7 cellular contexts compared by ENCODE assay signal in the genomic region with DNA sequence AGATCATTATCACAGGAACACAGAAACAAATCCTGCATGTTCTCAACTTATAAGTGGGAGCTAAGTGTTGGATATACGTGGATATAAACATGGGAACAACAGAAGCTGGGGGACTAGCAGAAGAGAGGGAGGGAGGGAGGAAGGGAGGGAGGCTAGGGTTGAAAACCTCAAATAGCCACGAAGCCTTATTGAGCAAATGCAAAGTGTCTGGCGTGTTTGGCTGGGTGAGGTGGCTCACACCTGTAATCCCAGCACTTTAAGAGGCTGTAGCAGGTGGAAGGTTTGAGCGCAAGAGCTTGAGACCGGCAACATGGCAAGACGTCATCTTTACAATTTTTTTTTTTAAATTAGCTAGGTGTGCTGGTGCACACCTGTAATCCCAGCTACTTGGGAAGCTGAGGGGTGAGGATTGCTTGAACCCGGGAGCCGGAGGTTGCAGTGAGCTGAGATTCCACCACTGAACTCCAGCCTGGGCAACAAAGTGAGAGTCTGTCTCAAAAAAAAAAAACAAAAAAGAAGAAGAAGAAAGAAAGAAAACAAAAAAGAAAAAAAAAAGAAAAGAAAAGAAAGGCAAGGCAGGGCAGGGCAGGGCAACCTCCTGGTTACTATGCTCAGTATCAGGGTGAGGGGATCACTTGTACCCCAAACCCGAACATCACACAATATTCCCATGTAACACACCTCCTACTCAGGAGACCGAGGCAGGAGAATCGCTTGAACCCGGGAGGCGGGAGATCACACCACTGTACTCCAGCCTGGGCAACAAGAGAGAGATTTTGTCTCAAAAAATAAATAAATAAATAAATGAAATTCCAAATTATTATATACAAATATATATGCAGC.
DNase-seq lines count a peak whose midpoint lies in the region; ATAC-seq, FAIRE-seq and TF ChIP-seq lines count a peak whose summit lies in the region.
"Not testable (repeated sequence)": the region's sequence is repeated elsewhere in the genome, so short reads cannot be mapped to it uniquely, and the experiment has no call there.

No MANE protein-coding gene starts in this region.

- H2AFZ ChIP-seq in GM23338; HepG2 (ENCODE audit: low read length): not testable (repeated sequence)

- H3K4me1 ChIP-seq in GM23338 (ENCODE audit: insufficient read depth); right cardiac atrium (ENCODE audit: control insufficient read depth, insufficient read depth, low read length); HepG2 (ENCODE audit: insufficient read depth, low read length); psoas muscle; upper lobe of right lung: not testable (repeated sequence)

- peaks cover 61% of the 10 kb centered on the region for H3K27me3 Mint-ChIP-seq in GM23338 (ENCODE audit: insufficient read depth, low read depth, poor library complexity)
- not testable (repeated sequence) for H3K27me3 Mint-ChIP-seq in activated CD8-positive, alpha-beta T cell treated with anti-CD3 and anti-CD28 coated beads, Interleukin-2, amount 10 ng/mL, durations not matched to agents 7 days and 5 days (ENCODE audit: low read depth)

- H3K9me3 Mint-ChIP-seq in GM23338 = peaks cover 100% of the 10 kb centered on the region
- peaks cover 68% of the 10 kb centered on the region for H3K9me3 Mint-ChIP-seq in activated CD8-positive, alpha-beta T cell treated with anti-CD3 and anti-CD28 coated beads, Interleukin-2, amount 10 ng/mL, durations not matched to agents 7 days and 5 days (ENCODE audit: insufficient read depth)

- BruUV-seq in HepG2 (replicated peaks; lab: Mats Ljungman, UMichigan) = not testable (repeated sequence)

- not testable (repeated sequence) for H4K20me1 ChIP-seq in GM23338 (replicated peaks; ENCODE audit: insufficient read depth); HepG2 (ENCODE audit: insufficient read depth, low read length)

- POLR2A ChIA-PET in activated CD8-positive, alpha-beta T cell treated with anti-CD3 and anti-CD28 coated beads, Interleukin-2, amount 10 ng/mL, durations not matched to agents 7 days and 5 days (lab: Charles Lee); HepG2 (lab: Yijun Ruan, JAX): not testable (repeated sequence)

- H3K4me1 Mint-ChIP-seq in GM23338; activated CD8-positive, alpha-beta T cell treated with anti-CD3 and anti-CD28 coated beads, Interleukin-2, amount 10 ng/mL, durations not matched to agents 7 days and 5 days (ENCODE audit: low read depth): not testable (repeated sequence)

- FAIRE-seq in HepG2 (lab: Jason Lieb, UNC) = not testable (repeated sequence)

- not testable (repeated sequence) for H3K9me2 ChIP-seq in GM23338 (ENCODE audit: insufficient read depth)

- not testable (repeated sequence) for TF ChIP-seq POLR2A in HepG2 (IDR thresholded peaks at IDR 0.05; ENCODE audit: insufficient read depth in 1 of 2, low read depth in 2 of 2, low read length in 2 of 2)

- H3K27ac ChIP-seq in GM23338 (ENCODE audit: low read depth); right cardiac atrium (ENCODE audit: low read length); HepG2 (ENCODE audit: extremely low read length, insufficient read depth, low read length); psoas muscle; upper lobe of right lung: not testable (repeated sequence)

- in situ Hi-C loops in HepG2 (cut with HindIII; ENCODE audit: extremely low pct_ligation_motif_present, low pct_unique_long_range_greater_than_20kb) = not testable (repeated sequence)

- H3K36me3 ChIP-seq in GM23338 (ENCODE audit: insufficient read depth); HepG2 (replicated peaks in 1 of 2; ENCODE audit: control insufficient read depth in 1 of 2, insufficient read depth in 2 of 2, low read length in 2 of 2); psoas muscle (ENCODE audit: insufficient read depth in 1 of 2, low read depth in 1 of 2); upper lobe of right lung: not testable (repeated sequence)

- H3K27ac Mint-ChIP-seq in GM23338; activated CD8-positive, alpha-beta T cell treated with anti-CD3 and anti-CD28 coated beads, Interleukin-2, amount 10 ng/mL, durations not matched to agents 7 days and 5 days: not testable (repeated sequence)

- intact Hi-C loops in right cardiac atrium (cut with DNase I); HepG2 (cut with micrococcal nuclease; ENCODE audit: unreplicated experiment); psoas muscle (cut with DNase I); upper lobe of right lung (cut with DNase I): not testable (repeated sequence)

- CTCF ChIA-PET in activated CD8-positive, alpha-beta T cell treated with anti-CD3 and anti-CD28 coated beads, Interleukin-2, amount 10 ng/mL, durations not matched to agents 7 days and 5 days (lab: Charles Lee); HepG2 (lab: Yijun Ruan, JAX; ENCODE audit: low intra/inter-chr PET ratio, low total read pairs): not testable (repeated sequence)

- not testable (repeated sequence) for TF ChIP-seq EP300 in HepG2 (IDR thresholded peaks at IDR 0.05; ENCODE audit: low read depth in 2 of 2, low read length in 2 of 2); HepG2 (CRISPR knock-in tag; IDR thresholded peaks at IDR 0.05; ENCODE audit: borderline replicate concordance)

- not testable (repeated sequence) for ATAC-seq in GM23338; activated CD8-positive, alpha-beta T cell treated with anti-CD3 and anti-CD28 coated beads, Interleukin-2, amount 10 ng/mL, durations not matched to agents 7 days and 5 days
- ATAC-seq in esophagus mucosa (peak; percentile 33), right cardiac atrium (peak; percentile 15 to 22), HepG2 (peak; percentile 18), psoas muscle (peak in 3 of 4 donors; percentile 12 to 17 (median 15)), upper lobe of right lung (peak; percentile 10)

- peaks cover 96% of the 10 kb centered on the region for H3K36me3 Mint-ChIP-seq in GM23338 (ENCODE audit: low read depth)
- peaks cover 11% of the 10 kb centered on the region for H3K36me3 Mint-ChIP-seq in activated CD8-positive, alpha-beta T cell treated with anti-CD3 and anti-CD28 coated beads, Interleukin-2, amount 10 ng/mL, durations not matched to agents 7 days and 5 days (ENCODE audit: low read depth)

- WGBS in right cardiac atrium = 68% methylated on average over 13 of the region's 13 CpGs
- WGBS in HepG2 (ENCODE audit: low lambda C conversion rate) = 18% methylated on average over 13 of the region's 13 CpGs
- 66 to 71% (median 69%) methylated on average over 13 of the region's 13 CpGs for WGBS in psoas muscle, 3 donors

- not testable (repeated sequence) for TF ChIP-seq CTCF in GM23338 (conservative IDR thresholded peaks at IDR 0.05; ENCODE audit: low read depth in 2 of 2); HepG2 (CRISPR knock-in tag; IDR thresholded peaks at IDR 0.05); psoas muscle (IDR thresholded peaks at IDR 0.05); upper lobe of right lung (IDR thresholded peaks at IDR 0.05)

- not testable (repeated sequence) for H3K79me2 ChIP-seq in GM23338 (replicated peaks; ENCODE audit: insufficient read depth); HepG2 (ENCODE audit: insufficient read depth, low read length)

- H3K9ac ChIP-seq in HepG2 (ENCODE audit: insufficient read depth, low read depth, low read length) = not testable (repeated sequence)

- H3K4me2 ChIP-seq in GM23338; HepG2 (ENCODE audit: low read depth, low read length): not testable (repeated sequence)

- not testable (repeated sequence) for H3K27me3 ChIP-seq in GM23338 (ENCODE audit: insufficient read depth); right cardiac atrium (ENCODE audit: control insufficient read depth, insufficient read depth); HepG2 (ENCODE audit: control insufficient read depth in 1 of 2, insufficient read depth in 2 of 2, low read length in 2 of 2); psoas muscle (ENCODE audit: insufficient read depth in 3 of 3, low read length in 2 of 3); upper lobe of right lung

- not testable (repeated sequence) for H3K9me3 ChIP-seq in right cardiac atrium (ENCODE audit: control insufficient read depth, low read length); psoas muscle
- H3K9me3 ChIP-seq in HepG2 (ENCODE audit: low read length) (peaks cover 96% of the 10 kb centered on the region), upper lobe of right lung (peaks cover 15% of the 10 kb centered on the region)

- H3K4me3 ChIP-seq in GM23338 = peak overlapping the region; percentile 20; the same call in 1 of the 2 replicates
- not testable (repeated sequence) for H3K4me3 ChIP-seq in right cardiac atrium (ENCODE audit: low read length); HepG2 (replicated peaks in 1 of 3; ENCODE audit: insufficient read depth in 1 of 3, low read depth in 2 of 3, low read length in 3 of 3); psoas muscle; upper lobe of right lung

- DNase-seq in GM23338 (ENCODE audit: low spot score); HepG2 (ENCODE audit: low spot score); psoas muscle; upper lobe of right lung: not testable (repeated sequence)
- peak; percentile 18 for DNase-seq in activated CD8-positive, alpha-beta T cell treated with anti-CD3 and anti-CD28 coated beads, Interleukin-2, amount 10 ng/mL, durations not matched to agents 7 days and 5 days
- peak in 1 of 3 donors; percentile 43 for DNase-seq in right cardiac atrium

- not testable (repeated sequence) for TF ChIP-seq RAD21 in HepG2 (CRISPR knock-in tag; IDR thresholded peaks at IDR 0.05)

- not testable (repeated sequence) for H3F3A ChIP-seq in GM23338 (replicated peaks; ENCODE audit: low read depth)

- H3K4me3 Mint-ChIP-seq in GM23338; activated CD8-positive, alpha-beta T cell treated with anti-CD3 and anti-CD28 coated beads, Interleukin-2, amount 10 ng/mL, durations not matched to agents 7 days and 5 days: not testable (repeated sequence)
